Comparison of ENCODE assay signal across 34 cellular contexts in the genomic region with DNA sequence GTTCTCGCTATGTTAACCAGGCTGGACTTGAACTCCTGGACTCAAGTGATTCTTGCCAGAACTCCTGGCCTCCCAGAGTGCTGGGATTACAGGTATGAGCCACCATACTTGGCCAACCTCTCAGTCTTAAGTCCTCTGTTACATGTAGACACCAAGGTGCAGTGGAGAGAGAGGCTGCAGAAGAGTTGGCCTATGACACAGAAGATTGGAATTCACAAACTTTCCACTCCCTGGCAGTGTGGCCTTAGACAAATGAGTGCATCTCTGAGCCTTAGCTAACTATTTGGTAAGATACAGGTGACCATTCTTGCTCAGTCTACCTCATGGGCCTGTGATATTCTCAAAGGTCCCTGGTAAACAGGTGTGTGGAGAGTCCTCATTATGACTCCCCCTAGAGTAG.
DNase-seq lines count a peak whose midpoint lies in the region; ATAC-seq and TF ChIP-seq lines count a peak whose summit lies in the region.
"Had no signal": no experiment of that assay in that cellular context is flagged by ENCODE, and none has a peak within 500 bp of the region (broad histone marks: within the 10 kb centered on the region; RNA-seq: fewer than 3 reads in every experiment).

No MANE protein-coding gene starts in this region.

- intact Hi-C loops in left cardiac atrium (cut with DNase I) (no loop called here), heart right ventricle (cut with DNase I) (no loop called here)

- H3K36me3 Mint-ChIP-seq in activated T-helper 17 cell treated with anti-CD3 and anti-CD28 coated beads, Interleukin-2, amount 50 U/mL, for 72 hours (ENCODE audit: low read depth) = no peaks in the 10 kb centered on the region
- H3K36me3 Mint-ChIP-seq in activated T-cell treated with anti-CD3 and anti-CD28 coated beads, Interleukin-2, amount 50 U/mL, for 4 hours (ENCODE audit: insufficient read depth) = no peaks in the 10 kb centered on the region
- H3K36me3 Mint-ChIP-seq: activated CD4-positive, alpha-beta memory T cell treated with anti-CD3 and anti-CD28 coated beads for 36 hours; CD14-positive monocyte; mesothelial cell of epicardium; naive B cell; stimulated activated memory B cell treated with anti-CD40 and anti-IgM and Interleukin-4, amounts not matched to agents 10 μg/mL and 1 μg/mL and 100 μg/mL, for 72 hours; type B pancreatic cell had no signal

- 97 to 100% methylated on average over 1 of the region's 1 CpG for WGBS in heart right ventricle, 2 donors

- H3K36me3 ChIP-seq in heart right ventricle = no peaks in the 10 kb centered on the region
- H3K36me3 ChIP-seq: adrenal gland, brain microvascular endothelial cell, MG63 had no signal

- H3K27ac ChIP-seq in heart right ventricle = no peak overlapping the region
- H3K27ac ChIP-seq: adrenal gland, brain microvascular endothelial cell, epithelial cell of prostate, psoas muscle had no signal

- H3K27me3 ChIP-seq in heart right ventricle = peaks cover 0 to 31% (median 23%) of the 10 kb centered on the region in 7 donors
- H3K27me3 ChIP-seq: adrenal gland, brain microvascular endothelial cell, MG63 had no signal

- H3K4me1 Mint-ChIP-seq in activated T-helper 17 cell treated with anti-CD3 and anti-CD28 coated beads, Interleukin-2, amount 50 U/mL, for 72 hours = no peaks in the 10 kb centered on the region
- no peaks in the 10 kb centered on the region for H3K4me1 Mint-ChIP-seq in activated T-cell treated with anti-CD3 and anti-CD28 coated beads, Interleukin-2, amount 50 U/mL, for 4 hours (ENCODE audit: low read depth)
- H3K4me1 Mint-ChIP-seq: CD14-positive monocyte; naive B cell; stimulated activated memory B cell treated with anti-CD40 and anti-IgM and Interleukin-4, amounts not matched to agents 10 μg/mL and 1 μg/mL and 100 μg/mL, for 72 hours had no signal

- ATAC-seq in left cardiac atrium = peak; percentile 27 to 33
- ATAC-seq in heart right ventricle = no peak
- ATAC-seq in activated T-helper 17 cell treated with anti-CD3 and anti-CD28 coated beads, Interleukin-2, amount 50 U/mL, for 72 hours (replicated peaks) = peak; percentile 9
- no peak for ATAC-seq in activated T-cell treated with anti-CD3 and anti-CD28 coated beads, Interleukin-2, amount 50 U/mL, for 4 hours
- ATAC-seq: K562; psoas muscle; sciatic nerve; stimulated activated memory B cell treated with anti-CD40 and anti-IgM and Interleukin-4, amounts not matched to agents 10 μg/mL and 1 μg/mL and 100 μg/mL, for 72 hours had no signal

- H3K27ac Mint-ChIP-seq in activated T-helper 17 cell treated with anti-CD3 and anti-CD28 coated beads, Interleukin-2, amount 50 U/mL, for 72 hours = no peak overlapping the region
- H3K27ac Mint-ChIP-seq: activated CD4-positive, alpha-beta memory T cell treated with anti-CD3 and anti-CD28 coated beads for 36 hours; activated naive CD4-positive, alpha-beta T cell treated with anti-CD3 and anti-CD28 coated beads for 36 hours; activated T-helper 1 cell treated with anti-CD3 and anti-CD28 coated beads, Interleukin-12 subunit alpha, Interleukin-12 subunit beta, Interleukin-2, Interleukin-4 antibody, amounts not matched to agents 30 ng/mL and 10 ng/mL and 1 ng/mL, durations not matched to agents 14 hours and 24 hours and 36 hours; CD14-positive monocyte; HFFc6; mesothelial cell of epicardium; naive B cell; stimulated activated memory B cell treated with anti-CD40 and anti-IgM and Interleukin-4, amounts not matched to agents 10 μg/mL and 1 μg/mL and 100 μg/mL, for 72 hours; type B pancreatic cell had no signal

- H3K9me3 Mint-ChIP-seq in activated T-helper 17 cell treated with anti-CD3 and anti-CD28 coated beads, Interleukin-2, amount 50 U/mL, for 72 hours = no peaks in the 10 kb centered on the region
- no peaks in the 10 kb centered on the region for H3K9me3 Mint-ChIP-seq in activated T-cell treated with anti-CD3 and anti-CD28 coated beads, Interleukin-2, amount 50 U/mL, for 4 hours
- H3K9me3 Mint-ChIP-seq: activated CD4-positive, alpha-beta memory T cell treated with anti-CD3 and anti-CD28 coated beads for 36 hours; activated naive CD4-positive, alpha-beta T cell treated with anti-CD3 and anti-CD28 coated beads for 36 hours; activated T-helper 1 cell treated with anti-CD3 and anti-CD28 coated beads, Interleukin-12 subunit alpha, Interleukin-12 subunit beta, Interleukin-2, Interleukin-4 antibody, amounts not matched to agents 30 ng/mL and 10 ng/mL and 1 ng/mL, durations not matched to agents 14 hours and 24 hours and 36 hours; mesothelial cell of epicardium; stimulated activated memory B cell treated with anti-CD40 and anti-IgM and Interleukin-4, amounts not matched to agents 10 μg/mL and 1 μg/mL and 100 μg/mL, for 72 hours; type B pancreatic cell had no signal

- DNase-seq in left cardiac atrium (no peak), heart right ventricle (no peak), kidney tubule cell (ENCODE audit: low spot score) (peak; percentile 70), NK-92 (lab: John Stamatoyannopoulos, UW; ENCODE audit: unreplicated experiment) (no peak)
- no peak for DNase-seq in activated CD4-positive, CD25-positive, alpha-beta regulatory T cell treated with anti-CD3 and anti-CD28 coated beads, Interleukin-2, amount 50 U/mL, for 72 hours
- DNase-seq in activated CD8-positive, alpha-beta memory T cell treated with anti-CD3 and anti-CD28 coated beads, Interleukin-2, amount 50 U/mL, for 48 hours = no peak
- no peak for DNase-seq in activated T-cell treated with anti-CD3 and anti-CD28 coated beads, Interleukin-2, amount 50 U/mL, for 4 hours
- DNase-seq: activated CD4-positive, alpha-beta memory T cell treated with anti-CD3 and anti-CD28 coated beads for 36 hours; activated CD4-positive, alpha-beta T cell treated with anti-CD3 and anti-CD28 coated beads for 1 hour; activated naive CD4-positive, alpha-beta T cell treated with anti-CD3 and anti-CD28 coated beads for 36 hours; adrenal gland; brain microvascular endothelial cell; DMS79; effector CD8-positive, alpha-beta T cell; HFFc6; MG63; naive B cell; NCI-H1105 treated with DMSO at 0.1 percent for 48 hours; NCI-H187 treated with DMSO at 0.1 percent for 48 hours; NCI-H2171 treated with DMSO at 0.1 percent for 48 hours; NCI-H524; psoas muscle; SHP77; substantia nigra; T-helper 2 cell had no signal

- H3K4me1 ChIP-seq in heart right ventricle = peaks cover 0 to 4% (median 0%) of the 10 kb centered on the region in 9 donors
- H3K4me1 ChIP-seq: adrenal gland, psoas muscle had no signal

- no peak overlapping the region for H3K4me3 Mint-ChIP-seq in activated T-helper 17 cell treated with anti-CD3 and anti-CD28 coated beads, Interleukin-2, amount 50 U/mL, for 72 hours
- no peak overlapping the region for H3K4me3 Mint-ChIP-seq in activated T-cell treated with anti-CD3 and anti-CD28 coated beads, Interleukin-2, amount 50 U/mL, for 4 hours
- H3K4me3 Mint-ChIP-seq: activated CD4-positive, alpha-beta memory T cell treated with anti-CD3 and anti-CD28 coated beads for 36 hours; activated naive CD4-positive, alpha-beta T cell treated with anti-CD3 and anti-CD28 coated beads for 36 hours; activated T-helper 1 cell treated with anti-CD3 and anti-CD28 coated beads, Interleukin-12 subunit alpha, Interleukin-12 subunit beta, Interleukin-2, Interleukin-4 antibody, amounts not matched to agents 30 ng/mL and 10 ng/mL and 1 ng/mL, durations not matched to agents 14 hours and 24 hours and 36 hours; CD14-positive monocyte; HFFc6; mesothelial cell of epicardium; naive B cell; stimulated activated memory B cell treated with anti-CD40 and anti-IgM and Interleukin-4, amounts not matched to agents 10 μg/mL and 1 μg/mL and 100 μg/mL, for 72 hours; type B pancreatic cell had no signal

- H3K4me3 ChIP-seq in heart right ventricle = no peak overlapping the region
- H3K4me3 ChIP-seq: adrenal gland, K562, MG63, psoas muscle had no signal

- TF ChIP-seq CTCF in heart right ventricle (IDR thresholded peaks at IDR 0.05) = no peak

- H3K27me3 Mint-ChIP-seq in activated T-helper 17 cell treated with anti-CD3 and anti-CD28 coated beads, Interleukin-2, amount 50 U/mL, for 72 hours = no peaks in the 10 kb centered on the region
- H3K27me3 Mint-ChIP-seq in activated T-cell treated with anti-CD3 and anti-CD28 coated beads, Interleukin-2, amount 50 U/mL, for 4 hours (ENCODE audit: low read depth) = no peaks in the 10 kb centered on the region
- H3K27me3 Mint-ChIP-seq: activated CD4-positive, alpha-beta memory T cell treated with anti-CD3 and anti-CD28 coated beads for 36 hours; naive B cell; type B pancreatic cell had no signal

- no peaks in the 10 kb centered on the region for H3K9me3 ChIP-seq in heart right ventricle
- H3K9me3 ChIP-seq: adrenal gland, MG63, psoas muscle had no signal

Comparison
In these comparisons a context has a peak if more than half of its experiments do, and no peak if none do; other contexts are left out.
1. ATAC-seq: peak in left cardiac atrium (2 of 2) and activated T-helper 17 cell treated with anti-CD3 and anti-CD28 coated beads, Interleukin-2, amount 50 U/mL, for 72 hours (single experiment); none in heart right ventricle (0 of 8) and activated T-cell treated with anti-CD3 and anti-CD28 coated beads, Interleukin-2, amount 50 U/mL, for 4 hours (0 of 2).